ENCODE assay signal across 20 cellular contexts in the genomic region with DNA sequence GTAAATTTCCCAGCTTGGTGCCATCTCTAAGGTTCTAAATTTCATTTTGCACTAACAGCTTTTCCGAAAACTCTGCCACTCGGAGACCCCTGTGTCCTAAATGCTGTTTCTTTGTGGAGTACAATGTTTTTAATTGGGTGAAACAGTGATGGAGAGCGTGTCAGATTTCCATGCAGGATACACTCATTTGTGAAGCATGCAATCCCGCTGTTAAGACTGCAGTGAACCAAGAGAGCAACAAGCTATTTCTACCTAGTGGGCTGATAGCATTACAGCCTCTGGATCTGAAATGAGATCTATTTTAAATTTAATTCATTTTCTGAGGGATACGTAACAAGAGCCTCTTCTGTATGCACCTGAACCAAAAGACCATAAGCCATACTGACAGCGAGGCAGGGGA.
"Had no signal": no experiment of that assay in that cellular context is flagged by ENCODE, and none has a peak within 500 bp of the region (broad histone marks: within the 10 kb centered on the region; RNA-seq: fewer than 3 reads in every experiment).

No MANE protein-coding gene starts in this region.

- H3K27me3 Mint-ChIP-seq: activated naive CD8-positive, alpha-beta T cell treated with anti-CD3 and anti-CD28 coated beads for 36 hours; progenitor cell of endocrine pancreas had no signal

- H3K27me3 ChIP-seq: breast epithelium, foreskin keratinocyte, tibial artery, uterus had no signal

- H3K4me1 Mint-ChIP-seq: nephron had no signal

- FAIRE-seq: keratinocyte had no signal

- H3K27ac Mint-ChIP-seq: activated naive CD8-positive, alpha-beta T cell treated with anti-CD3 and anti-CD28 coated beads for 36 hours; effector memory CD8-positive, alpha-beta T cell; nephron; progenitor cell of endocrine pancreas had no signal

- H3K27ac ChIP-seq: breast epithelium, foreskin keratinocyte, tibial artery, uterus had no signal

- H3K4me3 ChIP-seq: breast epithelium, lung, tibial artery, uterus had no signal

- H3K9me3 Mint-ChIP-seq: activated naive CD8-positive, alpha-beta T cell treated with anti-CD3 and anti-CD28 coated beads for 36 hours had no signal

- H3K36me3 ChIP-seq: breast epithelium, tibial artery, uterus had no signal

- ATAC-seq: effector memory CD8-positive, alpha-beta T cell; foreskin keratinocyte; left lobe of liver; stimulated activated naive CD8-positive, alpha-beta T cell treated with anti-CD3 and anti-CD28 coated beads, Interleukin-15, Interleukin-2, amounts not matched to agents 100 U/mL and 50 U/mL, for 24 hours had no signal

- H3K4me3 Mint-ChIP-seq: activated naive CD8-positive, alpha-beta T cell treated with anti-CD3 and anti-CD28 coated beads for 36 hours; effector memory CD8-positive, alpha-beta T cell; nephron had no signal

- H3K9me3 ChIP-seq: breast epithelium, tibial artery, uterus had no signal

- DNase-seq: activated CD4-positive, alpha-beta T cell treated with anti-CD3 and anti-CD28 coated beads, Interleukin-2, amount 50 U/mL, for 48 hours; activated naive CD8-positive, alpha-beta T cell treated with anti-CD3 and anti-CD28 coated beads for 36 hours; amygdala; dermis blood vessel endothelial cell; effector memory CD8-positive, alpha-beta T cell; foreskin keratinocyte; glutamatergic neuron; hippocampal formation; stimulated activated naive CD8-positive, alpha-beta T cell treated with anti-CD3 and anti-CD28 coated beads, Interleukin-15, Interleukin-2, amounts not matched to agents 100 U/mL and 50 U/mL, for 24 hours; substantia nigra; SW 1271; T-helper 2 cell; tibial artery; uterus had no signal

- H3K4me1 ChIP-seq: breast epithelium, foreskin keratinocyte, tibial artery, uterus had no signal
